Comparison of ENCODE assay signal across 1 cellular context in genomic region chr2:219406861-219407230, GRCh38.
TF ChIP-seq lines count a peak whose summit lies in the region.

No MANE protein-coding gene starts in this region.

TF ChIP-seq in HEK293, 187 proteins besides CTCF, POLR2A, EP300 and RAD21 (continued from another document):
- TF ChIP-seq ZBTB49 (tag by site-specific recombination; IDR thresholded peaks at IDR 0.05; ENCODE audit: low read depth): no peak
- peak; percentile 39 for TF ChIP-seq ZBTB21 (tag by site-specific recombination; IDR thresholded peaks at IDR 0.05)
- TF ChIP-seq ZNF843 (tag by site-specific recombination; IDR thresholded peaks at IDR 0.05): no peak
- peak; percentile 33; the same call in 1 of the 2 replicates for TF ChIP-seq ZNF335 (tag by site-specific recombination; conservative IDR thresholded peaks at IDR 0.05)
- TF ChIP-seq ZNF488 (tag by site-specific recombination; IDR thresholded peaks at IDR 0.05): no peak
- no peak for TF ChIP-seq ZFP3 (tag by site-specific recombination; IDR thresholded peaks at IDR 0.05; ENCODE audit: low read depth)
- no peak for TF ChIP-seq TRIM28 (IDR thresholded peaks at IDR 0.05; ENCODE audit: borderline replicate concordance, low read length)
- TF ChIP-seq ZNF704 (tag by site-specific recombination; IDR thresholded peaks at IDR 0.05): no peak
- TF ChIP-seq ZNF629 (tag by site-specific recombination; IDR thresholded peaks at IDR 0.05): 0 out of 2 replicates have a peak, but pooled peaks have one; percentile 30
- no peak for TF ChIP-seq ZNF24 (tag by site-specific recombination; IDR thresholded peaks at IDR 0.05)
- 0 out of 2 replicates have a peak, but pooled peaks have one; percentile 30 for TF ChIP-seq ZNF366 (tag by site-specific recombination; conservative IDR thresholded peaks at IDR 0.05)
- TF ChIP-seq KLF17 (tag by site-specific recombination; IDR thresholded peaks at IDR 0.05): no peak
- TF ChIP-seq ZNF274 (IDR thresholded peaks at IDR 0.05; ENCODE audit: low read length): no peak
- no peak for TF ChIP-seq ZNF274 (tag by site-specific recombination; IDR thresholded peaks at IDR 0.05; ENCODE audit: borderline replicate concordance)
